ENCODE assay signal across 19 cellular contexts in genomic region chr10:88205842-88206446, GRCh38.
DNase-seq lines count a peak whose midpoint lies in the region; ATAC-seq and TF ChIP-seq lines count a peak whose summit lies in the region.
"Had no signal": no experiment of that assay in that cellular context is flagged by ENCODE, and none has a peak within 500 bp of the region (broad histone marks: within the 10 kb centered on the region; RNA-seq: fewer than 3 reads in every experiment).

No MANE protein-coding gene starts in this region.

- POLR2A ChIA-PET in HEK293T (lab: Yijun Ruan, JAX), result no interaction called here

- TF ChIP-seq CTCF in neural progenitor cell (IDR thresholded peaks at IDR 0.05) (no peak), body of pancreas (IDR thresholded peaks at IDR 0.05) (no peak), GM23338 (conservative IDR thresholded peaks at IDR 0.05; ENCODE audit: low read depth in 2 of 2) (no peak)

- ATAC-seq in GM18508 (IDR thresholded peaks at IDR 0.05; ENCODE audit: insufficient read depth, unreplicated experiment) (peak; percentile 35), HG02678 (IDR thresholded peaks at IDR 0.05; ENCODE audit: unreplicated experiment) (peak; percentile 49), body of pancreas (no peak), GM23338 (no peak)
- ATAC-seq: naive thymus-derived CD8-positive, alpha-beta T cell; stimulated activated effector memory CD8-positive, alpha-beta T cell treated with anti-CD3 and anti-CD28 coated beads, Interleukin-12 subunit alpha, Interleukin-12 subunit beta, amount 100 ng/mL, for 72 hours had no signal

- peak; percentile 48 for DNase-seq in adipocyte (ENCODE audit: low read depth)
- no peak for DNase-seq in neural progenitor cell (ENCODE audit: low spot score)
- DNase-seq in posterior cingulate gyrus, result no peak
- DNase-seq in body of pancreas, result no peak
- no peak for DNase-seq in GM23338 (ENCODE audit: low spot score)
- DNase-seq in HEK293T (ENCODE audit: extremely low spot score), result no peak
- DNase-seq: activated CD4-positive, alpha-beta T cell treated with anti-CD3 and anti-CD28 coated beads, Interleukin-2, amount 50 U/mL, for 1 hour; activated naive CD4-positive, alpha-beta T cell treated with anti-CD3 and anti-CD28 coated beads, Interleukin-2, amount 10 ng/mL, durations not matched to agents 7 days and 5 days; Calu3; naive thymus-derived CD8-positive, alpha-beta T cell; NCI-H1436; NCI-H345 had no signal

- no peak overlapping the region for H3K4me3 ChIP-seq in adipocyte (ENCODE audit: low read length)
- H3K4me3 ChIP-seq in neural progenitor cell, result no peak overlapping the region
- no peak overlapping the region for H3K4me3 ChIP-seq in body of pancreas
- H3K4me3 ChIP-seq in GM23338, result no peak overlapping the region
- H3K4me3 ChIP-seq: lung, tibial nerve had no signal

- no peaks in the 10 kb centered on the region for H4K20me1 ChIP-seq in neural progenitor cell (ENCODE audit: low read depth)
- H4K20me1 ChIP-seq in GM23338 (replicated peaks; ENCODE audit: insufficient read depth), result no peaks in the 10 kb centered on the region

- 0 out of 2 replicates have a peak, but pooled peaks cover 5% of the 10 kb centered on the region for H3K9me2 ChIP-seq in GM23338 (ENCODE audit: insufficient read depth)

- no peaks in the 10 kb centered on the region for H3K36me3 Mint-ChIP-seq in neural progenitor cell
- H3K36me3 Mint-ChIP-seq in GM23338 (ENCODE audit: low read depth), result no peaks in the 10 kb centered on the region
- H3K36me3 Mint-ChIP-seq: activated naive CD4-positive, alpha-beta T cell treated with anti-CD3 and anti-CD28 coated beads, Interleukin-2, amount 10 ng/mL, durations not matched to agents 7 days and 5 days; naive thymus-derived CD8-positive, alpha-beta T cell; stimulated activated effector memory CD8-positive, alpha-beta T cell treated with anti-CD3 and anti-CD28 coated beads, Interleukin-12 subunit alpha, Interleukin-12 subunit beta, amount 100 ng/mL, for 72 hours had no signal

- H3K4me3 Mint-ChIP-seq in neural progenitor cell (no peak overlapping the region), GM23338 (no peak overlapping the region)
- H3K4me3 Mint-ChIP-seq: activated naive CD4-positive, alpha-beta T cell treated with anti-CD3 and anti-CD28 coated beads, Interleukin-2, amount 10 ng/mL, durations not matched to agents 7 days and 5 days; B cell; dendritic cell treated with granulocyte-macrophage colony-stimulating factor and Interleukin-4, amounts not matched to agents 40 ng/mL and 50 ng/mL, for 4 days; naive thymus-derived CD8-positive, alpha-beta T cell; stimulated activated effector memory CD8-positive, alpha-beta T cell treated with anti-CD3 and anti-CD28 coated beads, Interleukin-12 subunit alpha, Interleukin-12 subunit beta, amount 100 ng/mL, for 72 hours had no signal

- H3K9me3 ChIP-seq in adipocyte (ENCODE audit: control insufficient read depth, low read length) (no peaks in the 10 kb centered on the region), neural progenitor cell (ENCODE audit: low read depth) (no peaks in the 10 kb centered on the region), body of pancreas (no peaks in the 10 kb centered on the region)
- H3K9me3 ChIP-seq: tibial nerve had no signal

- no peaks in the 10 kb centered on the region for H3K79me2 ChIP-seq in neural progenitor cell (ENCODE audit: low read depth)
- no peaks in the 10 kb centered on the region for H3K79me2 ChIP-seq in GM23338 (replicated peaks; ENCODE audit: insufficient read depth)

- H3K4me1 Mint-ChIP-seq in neural progenitor cell (peaks cover 21% of the 10 kb centered on the region), GM23338 (peaks cover 9% of the 10 kb centered on the region)
- H3K4me1 Mint-ChIP-seq: activated naive CD4-positive, alpha-beta T cell treated with anti-CD3 and anti-CD28 coated beads, Interleukin-2, amount 10 ng/mL, durations not matched to agents 7 days and 5 days; B cell; naive thymus-derived CD8-positive, alpha-beta T cell; stimulated activated effector memory CD8-positive, alpha-beta T cell treated with anti-CD3 and anti-CD28 coated beads, Interleukin-12 subunit alpha, Interleukin-12 subunit beta, amount 100 ng/mL, for 72 hours had no signal

- no peak overlapping the region for H3K9ac ChIP-seq in adipocyte (ENCODE audit: low read length)
- no peak overlapping the region for H3K9ac ChIP-seq in neural progenitor cell

- no peak overlapping the region for H3K27ac Mint-ChIP-seq in neural progenitor cell
- H3K27ac Mint-ChIP-seq in GM23338, result no peak overlapping the region
- H3K27ac Mint-ChIP-seq: activated naive CD4-positive, alpha-beta T cell treated with anti-CD3 and anti-CD28 coated beads, Interleukin-2, amount 10 ng/mL, durations not matched to agents 7 days and 5 days; B cell; dendritic cell treated with granulocyte-macrophage colony-stimulating factor and Interleukin-4, amounts not matched to agents 40 ng/mL and 50 ng/mL, for 4 days; naive thymus-derived CD8-positive, alpha-beta T cell; stimulated activated effector memory CD8-positive, alpha-beta T cell treated with anti-CD3 and anti-CD28 coated beads, Interleukin-12 subunit alpha, Interleukin-12 subunit beta, amount 100 ng/mL, for 72 hours had no signal

- H3K27me3 Mint-ChIP-seq in neural progenitor cell (ENCODE audit: insufficient read depth, low read depth) (peaks cover 1% of the 10 kb centered on the region), GM23338 (ENCODE audit: insufficient read depth, low read depth, poor library complexity) (no peaks in the 10 kb centered on the region)
- H3K27me3 Mint-ChIP-seq: B cell; dendritic cell treated with granulocyte-macrophage colony-stimulating factor and Interleukin-4, amounts not matched to agents 40 ng/mL and 50 ng/mL, for 4 days; naive thymus-derived CD8-positive, alpha-beta T cell had no signal

- H3K4me2 ChIP-seq in neural progenitor cell, result no peak overlapping the region
- H3K4me2 ChIP-seq in GM23338, result no peak overlapping the region

- H2AFZ ChIP-seq in neural progenitor cell (replicated peaks) (peak overlapping the region; percentile 50), GM23338 (no peak overlapping the region)

- H3K4me1 ChIP-seq in adipocyte (ENCODE audit: control insufficient read depth, insufficient read depth, low read length) (peaks cover 22% of the 10 kb centered on the region), neural progenitor cell (peaks cover 5% of the 10 kb centered on the region), body of pancreas (no peaks in the 10 kb centered on the region), GM23338 (ENCODE audit: insufficient read depth) (peaks cover 10% of the 10 kb centered on the region)

- intact Hi-C loops in posterior cingulate gyrus (cut with DNase I) (no loop called here), body of pancreas (cut with DNase I) (no loop called here)

- CTCF ChIA-PET in HEK293T (lab: Yijun Ruan, JAX), result no interaction called here

- no peak for TF ChIP-seq POLR2A in body of pancreas (IDR thresholded peaks at IDR 0.05)

- H3K27ac ChIP-seq in neural progenitor cell (no peak overlapping the region), body of pancreas (no peak overlapping the region), GM23338 (ENCODE audit: low read depth) (no peak overlapping the region)
- H3K27ac ChIP-seq: tibial nerve had no signal

- no peaks in the 10 kb centered on the region for H3K36me3 ChIP-seq in adipocyte (ENCODE audit: control insufficient read depth, insufficient read depth, low read length, severe bottlenecking)
- no peaks in the 10 kb centered on the region for H3K36me3 ChIP-seq in neural progenitor cell
- no peaks in the 10 kb centered on the region for H3K36me3 ChIP-seq in body of pancreas (replicated peaks in 1 of 2; ENCODE audit: insufficient read depth in 1 of 2, low read depth in 2 of 2)
- no peaks in the 10 kb centered on the region for H3K36me3 ChIP-seq in GM23338 (ENCODE audit: insufficient read depth)
- H3K36me3 ChIP-seq: tibial nerve had no signal

- H3K27me3 ChIP-seq in adipocyte (replicated peaks; ENCODE audit: control insufficient read depth, insufficient read depth, low read length) (no peaks in the 10 kb centered on the region), neural progenitor cell (no peaks in the 10 kb centered on the region), body of pancreas (no peaks in the 10 kb centered on the region), GM23338 (ENCODE audit: insufficient read depth) (no peaks in the 10 kb centered on the region)
- H3K27me3 ChIP-seq: tibial nerve had no signal

- H3F3A ChIP-seq in neural progenitor cell (ENCODE audit: low read depth) (peaks cover 4% of the 10 kb centered on the region), GM23338 (replicated peaks; ENCODE audit: low read depth) (no peaks in the 10 kb centered on the region)

- WGBS in body of pancreas, 2 donors, result 68 to 73% methylated on average over 2 of the region's 2 CpGs

- no peaks in the 10 kb centered on the region for H3K9me3 Mint-ChIP-seq in neural progenitor cell
- H3K9me3 Mint-ChIP-seq in GM23338, result no peaks in the 10 kb centered on the region
- H3K9me3 Mint-ChIP-seq: activated naive CD4-positive, alpha-beta T cell treated with anti-CD3 and anti-CD28 coated beads, Interleukin-2, amount 10 ng/mL, durations not matched to agents 7 days and 5 days; dendritic cell treated with granulocyte-macrophage colony-stimulating factor and Interleukin-4, amounts not matched to agents 40 ng/mL and 50 ng/mL, for 4 days; naive thymus-derived CD8-positive, alpha-beta T cell; stimulated activated effector memory CD8-positive, alpha-beta T cell treated with anti-CD3 and anti-CD28 coated beads, Interleukin-12 subunit alpha, Interleukin-12 subunit beta, amount 100 ng/mL, for 72 hours had no signal

TF ChIP-seq in GM23338, 12 proteins besides CTCF, POLR2A, EP300 and RAD21:
- no peak for TF ChIP-seq STAT1 (IDR thresholded peaks at IDR 0.05; ENCODE audit: unreplicated experiment)
- TF ChIP-seq NANOG (IDR thresholded peaks at IDR 0.05; ENCODE audit: borderline replicate concordance), result no peak
- TF ChIP-seq JUNB (IDR thresholded peaks at IDR 0.05; ENCODE audit: unreplicated experiment), result no peak

TF ChIP-seq in HEK293T, 16 proteins besides CTCF, POLR2A, EP300 and RAD21 (continues in another document):
- TF ChIP-seq L3MBTL2 (conservative IDR thresholded peaks at IDR 0.05), result no peak
- no peak for TF ChIP-seq PKNOX1 (IDR thresholded peaks at IDR 0.05)
- no peak for TF ChIP-seq SUZ12 (IDR thresholded peaks at IDR 0.05)
- TF ChIP-seq TARDBP (IDR thresholded peaks at IDR 0.05), result no peak
- no peak for TF ChIP-seq FOXA1 (IDR thresholded peaks at IDR 0.05)
- no peak for TF ChIP-seq HDGF (IDR thresholded peaks at IDR 0.05; ENCODE audit: borderline replicate concordance)
- no peak for TF ChIP-seq FOXK2 (IDR thresholded peaks at IDR 0.05)
- no peak for TF ChIP-seq LEF1 (IDR thresholded peaks at IDR 0.05; ENCODE audit: borderline replicate concordance)

Comparison
In these comparisons a context has a peak if more than half of its experiments do, and no peak if none do; other contexts are left out.
1. ATAC-seq: peak in GM18508 (single experiment) and HG02678 (single experiment); none in body of pancreas (single experiment) and GM23338 (single experiment).